Comparison of ENCODE assay signal across 11 cellular contexts in genomic region chr7:77453531-77453930, GRCh38. TPM values are rescaled to one million over a fixed set of nuclear protein-coding genes. Genes with fewer than 3 reads are reported as not detected.
DNase-seq lines count a peak whose midpoint lies in the region; ATAC-seq and TF ChIP-seq lines count a peak whose summit lies in the region.
"Had no signal": no experiment of that assay in that cellular context is flagged by ENCODE, and none has a peak within 500 bp of the region (broad histone marks: within the 10 kb centered on the region; RNA-seq: fewer than 3 reads in every experiment).

No MANE protein-coding gene starts in this region.

- intact Hi-C loops in left cardiac atrium (cut with DNase I), result loop anchor here in 1 of 2 donors (10.0 kb wide), 1 partner anchor 81 kb away; the partner anchor contains the start of gene PTPN12
- intact Hi-C loops in sciatic nerve (cut with DNase I), result no loop called here

- peak overlapping the region; percentile 25 for H3K27ac ChIP-seq in HL-60 (replicated peaks)
- H3K27ac ChIP-seq in angular gyrus (ENCODE audit: low read depth, low read length), result peak overlapping the region; percentile 24

- DNase-seq in HL-60 (ENCODE audit: low read depth in 1 of 2, low spot score in 1 of 2) (no peak), left cardiac atrium (no peak), sciatic nerve (ENCODE audit: low spot score) (no peak), NCI-H774 (lab: John Stamatoyannopoulos, UW) (no peak), GM19238 (ENCODE audit: insufficient read length, low spot score) (no peak)

- ATAC-seq in left cardiac atrium, result peak; percentile 34 to 76
- peak; percentile 95 for ATAC-seq in sciatic nerve
- no peak for ATAC-seq in GM18907 (IDR thresholded peaks at IDR 0.05; ENCODE audit: unreplicated experiment)
- no peak for ATAC-seq in HG02938 (IDR thresholded peaks at IDR 0.05; ENCODE audit: unreplicated experiment)

- no peaks in the 10 kb centered on the region for H3K27me3 ChIP-seq in HL-60 (ENCODE audit: insufficient read depth, poor library complexity, severe bottlenecking)
- H3K27me3 ChIP-seq: esophagus muscularis mucosa had no signal

- TF ChIP-seq CTCF in HL-60 (IDR thresholded peaks at IDR 0.05; ENCODE audit: insufficient read depth, low read length), result no peak

- H3K4me3 ChIP-seq in HL-60 (replicated peaks; ENCODE audit: insufficient read depth, low read length), result no peak overlapping the region
- H3K4me3 ChIP-seq: esophagus muscularis mucosa, lung, skin epidermis had no signal

RNA-seq across cellular contexts. Expression of gene GSAP, which starts 37.4 kb away (rescaled TPM):
- total RNA-seq in left cardiac atrium (10 to 100 TPM; 10.3 to 11.5 TPM), sciatic nerve (22.3 TPM)

Comparison
In these comparisons a context has a peak if more than half of its experiments do, and no peak if none do; other contexts are left out.
1. ATAC-seq: peak in left cardiac atrium (2 of 2) and sciatic nerve (single experiment); none in GM18907 (single experiment) and HG02938 (single experiment).